Comparison of ENCODE assay signal across 6 cellular contexts in the genomic region with DNA sequence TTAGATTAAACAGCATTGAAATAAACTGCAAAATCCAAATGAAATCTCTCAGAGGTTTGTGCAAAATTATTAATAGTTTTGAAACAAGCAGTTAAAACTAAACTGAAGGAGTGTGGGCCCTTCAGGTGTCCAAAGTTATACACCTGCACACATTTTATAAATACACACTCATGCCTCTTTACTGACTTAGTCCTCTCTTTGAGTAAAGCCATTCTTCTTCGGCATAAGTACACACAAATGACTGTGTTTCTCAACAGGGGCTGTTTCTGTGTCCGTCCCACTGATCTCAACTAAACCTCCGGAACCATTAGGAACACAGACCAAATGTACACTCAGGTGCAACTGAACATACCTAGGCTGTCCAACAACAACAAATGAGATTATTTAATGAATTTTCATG.
"Had no signal": no experiment of that assay in that cellular context is flagged by ENCODE, and none has a peak within 500 bp of the region (broad histone marks: within the 10 kb centered on the region; RNA-seq: fewer than 3 reads in every experiment).

No MANE protein-coding gene starts in this region.

- ATAC-seq: HepG2, K562 had no signal

- DNase-seq: IMR-90, KBM-7, KG1 had no signal

- H3K27ac ChIP-seq: HL-60 had no signal

- H3K4me3 ChIP-seq: K562 had no signal
